Comparison of ENCODE assay signal across 13 cellular contexts in genomic region chr10:28300027-28300426, GRCh38. TPM values are rescaled to one million over a fixed set of nuclear protein-coding genes. Genes with fewer than 3 reads are reported as not detected.
DNase-seq lines count a peak whose midpoint lies in the region; ATAC-seq and TF ChIP-seq lines count a peak whose summit lies in the region.
"Had no signal": no experiment of that assay in that cellular context is flagged by ENCODE, and none has a peak within 500 bp of the region (broad histone marks: within the 10 kb centered on the region; RNA-seq: fewer than 3 reads in every experiment).

No MANE protein-coding gene starts in this region.

- H3K4me3 ChIP-seq in DOHH2 (ENCODE audit: low read length) (no peak overlapping the region), fibroblast of mammary gland (ENCODE audit: control insufficient read depth, low read depth, low read length) (no peak overlapping the region)
- H3K4me3 ChIP-seq: SJSA1 had no signal

- H3K36me3 ChIP-seq in DOHH2 (ENCODE audit: control insufficient read depth, low read length) = no peaks in the 10 kb centered on the region
- H3K36me3 ChIP-seq: SJSA1 had no signal

- no peaks in the 10 kb centered on the region for H3K9me2 ChIP-seq in DOHH2 (replicated peaks; ENCODE audit: control insufficient read depth, low read length)

- H3K4me2 ChIP-seq in DOHH2 (ENCODE audit: low read length) = no peak overlapping the region

- peaks cover 31% of the 10 kb centered on the region for H3K27me3 ChIP-seq in DOHH2 (ENCODE audit: control insufficient read depth, low read length)

- H3F3A ChIP-seq in DOHH2 (ENCODE audit: control insufficient read depth, insufficient read depth) = no peaks in the 10 kb centered on the region

- TF ChIP-seq CTCF in C4-2B (conservative IDR thresholded peaks at IDR 0.05) (peak; percentile 24), DOHH2 (IDR thresholded peaks at IDR 0.05; ENCODE audit: low read depth, low read length, poor library complexity, severe bottlenecking) (peak; percentile 32), fibroblast of mammary gland (conservative IDR thresholded peaks at IDR 0.05; ENCODE audit: control insufficient read depth, insufficient read depth, low read depth, low read length) (peak; percentile 13)

- H3K27ac ChIP-seq in C4-2B (no peak overlapping the region), DOHH2 (ENCODE audit: low read depth, low read length) (no peak overlapping the region)
- H3K27ac ChIP-seq: SJSA1 had no signal

- ATAC-seq in sciatic nerve = no peak
- ATAC-seq: right cardiac atrium had no signal

- peaks cover 10% of the 10 kb centered on the region for H3K4me1 ChIP-seq in DOHH2 (ENCODE audit: control insufficient read depth, low read length)

- intact Hi-C loops in sciatic nerve (cut with DNase I) = no loop called here

- no peaks in the 10 kb centered on the region for H4K20me1 ChIP-seq in DOHH2 (ENCODE audit: control insufficient read depth, insufficient read depth, low read depth, low read length)

- peaks cover 3% of the 10 kb centered on the region; the same call in 1 of the 2 replicates for H3K9me3 ChIP-seq in DOHH2 (ENCODE audit: control insufficient read depth, insufficient read depth, low read length)
- H3K9me3 ChIP-seq: SJSA1 had no signal

- DNase-seq in RKO (ENCODE audit: low spot score) (peak; percentile 32), fibroblast of mammary gland (ENCODE audit: low read depth) (no peak), sciatic nerve (ENCODE audit: low spot score) (no peak)
- no peak for DNase-seq in activated effector memory CD4-positive, alpha-beta T cell treated with Interleukin-2 at 50 U/mL for 16 hours
- no peak for DNase-seq in NK-92 treated with Interleukin-12 subunit alpha and Interleukin-12 subunit beta, amount 100 ng/mL, for 24 hours (lab: John Stamatoyannopoulos, UW)
- DNase-seq: activated gamma-delta T cell, cerebellar nuclear complex, NCI-H1436, NCI-H524, right cardiac atrium had no signal

- H3K79me2 ChIP-seq in DOHH2 (ENCODE audit: control insufficient read depth, low read length) = no peaks in the 10 kb centered on the region

RNA-seq across cellular contexts. Expression of gene MPP7, which starts 2.8 kb away (rescaled TPM):
- total RNA-seq in sciatic nerve = 7.8 TPM
